Comparison of ENCODE assay signal across 1 cellular context in genomic region chr11:61922539-61922938, GRCh38.
TF ChIP-seq lines count a peak whose summit lies in the region.

No MANE protein-coding gene starts in this region.

TF ChIP-seq in WTC11, 78 proteins besides CTCF, POLR2A, EP300 and RAD21 (continued from another document):
- TF ChIP-seq E2F4 (CRISPR knock-in tag; IDR thresholded peaks at IDR 0.05; ENCODE audit: borderline replicate concordance, low read depth) (no peak), NR3C1 (CRISPR knock-in tag; conservative IDR thresholded peaks at IDR 0.05; ENCODE audit: low read depth) (no peak), NR2C2 (CRISPR knock-in tag; IDR thresholded peaks at IDR 0.05) (no peak), TP53 (CRISPR knock-in tag; IDR thresholded peaks at IDR 0.05) (no peak), CREB1 (CRISPR knock-in tag; IDR thresholded peaks at IDR 0.05) (no peak), FOXJ3 (CRISPR knock-in tag; IDR thresholded peaks at IDR 0.05; ENCODE audit: borderline replicate concordance) (no peak), RELA (CRISPR knock-in tag; IDR thresholded peaks at IDR 0.05; ENCODE audit: borderline replicate concordance) (no peak), ERG (CRISPR knock-in tag; IDR thresholded peaks at IDR 0.05) (no peak), ESRRA (CRISPR knock-in tag; IDR thresholded peaks at IDR 0.05; ENCODE audit: borderline replicate concordance) (no peak), PRRX2 (CRISPR knock-in tag; IDR thresholded peaks at IDR 0.05) (no peak), ZNF121 (CRISPR knock-in tag; IDR thresholded peaks at IDR 0.05) (no peak), NFATC4 (CRISPR knock-in tag; IDR thresholded peaks at IDR 0.05) (no peak), ZNF425 (CRISPR knock-in tag; conservative IDR thresholded peaks at IDR 0.05) (no peak)
